In genomic region chr19:11016591-11016990, GRCh38 we compare ENCODE assay signal across 25 cellular contexts.
"Had no signal": no experiment of that assay in that cellular context is flagged by ENCODE, and none has a peak within 500 bp of the region (broad histone marks: within the 10 kb centered on the region; RNA-seq: fewer than 3 reads in every experiment).

No MANE protein-coding gene starts in this region.

- H3K9me3 Mint-ChIP-seq: activated CD4-positive, alpha-beta memory T cell treated with anti-CD3 and anti-CD28 coated beads for 36 hours; activated CD4-positive, alpha-beta T cell treated with anti-CD3 and anti-CD28 coated beads, Interleukin-2, amount 10 ng/mL, durations not matched to agents 7 days and 5 days; activated T-cell treated with anti-CD3 and anti-CD28 coated beads, Interleukin-2, amount 50 U/mL, for 4 hours; T-cell had no signal

- H3K27ac Mint-ChIP-seq: activated CD4-positive, alpha-beta memory T cell treated with anti-CD3 and anti-CD28 coated beads for 36 hours; activated naive CD8-positive, alpha-beta T cell; T-cell had no signal

- H3K27me3 Mint-ChIP-seq: activated CD4-positive, alpha-beta memory T cell treated with anti-CD3 and anti-CD28 coated beads for 36 hours; activated CD4-positive, alpha-beta T cell treated with anti-CD3 and anti-CD28 coated beads, Interleukin-2, amount 10 ng/mL, durations not matched to agents 7 days and 5 days; activated naive CD8-positive, alpha-beta T cell; brain; T-cell had no signal

- H3K4me1 Mint-ChIP-seq: activated CD4-positive, alpha-beta T cell treated with anti-CD3 and anti-CD28 coated beads, Interleukin-2, amount 10 ng/mL, durations not matched to agents 7 days and 5 days; brain; T-cell had no signal

- ATAC-seq: activated T-cell treated with anti-CD3 and anti-CD28 coated beads, Interleukin-2, amount 50 U/mL, for 4 hours; T-cell had no signal

- H3K27me3 ChIP-seq: cardiac muscle cell had no signal

- H3K4me3 Mint-ChIP-seq: activated CD4-positive, alpha-beta memory T cell treated with anti-CD3 and anti-CD28 coated beads for 36 hours; activated CD4-positive, alpha-beta T cell treated with anti-CD3 and anti-CD28 coated beads, Interleukin-2, amount 10 ng/mL, durations not matched to agents 7 days and 5 days; activated naive CD8-positive, alpha-beta T cell; activated T-cell treated with anti-CD3 and anti-CD28 coated beads, Interleukin-2, amount 50 U/mL, for 4 hours; brain; T-cell had no signal

- DNase-seq: activated CD4-positive, alpha-beta memory T cell treated with anti-CD3 and anti-CD28 coated beads for 36 hours; activated CD4-positive, alpha-beta T cell treated with anti-CD3 and anti-CD28 coated beads, Interleukin-2, amount 10 ng/mL, durations not matched to agents 7 days and 5 days; activated CD4-positive, CD25-positive, alpha-beta regulatory T cell; activated CD8-positive, alpha-beta memory T cell treated with anti-CD3 and anti-CD28 coated beads for 24 hours; activated effector memory CD4-positive, alpha-beta T cell treated with anti-CD3 and anti-CD28 coated beads, Interleukin-2, amount 50 U/mL, for 16 hours; activated naive CD4-positive, alpha-beta T cell treated with Interleukin-2 at 50 U/mL for 16 hours; activated T-cell treated with anti-CD3 and anti-CD28 coated beads, Interleukin-2, amount 50 U/mL, for 4 hours; amygdala; Kasumi-1; KBM-7; NCI-H1048; NCI-H146; NCI-H2029; NCI-H2107; NCI-H2171 treated with DMSO at 0.1 percent for 48 hours; NCI-H226; NCI-H526; NCI-H774; SIG-M5; T-cell; T-helper 2 cell; T1000 had no signal

- H3K4me3 ChIP-seq: cardiac muscle cell had no signal
